8 cellular contexts compared by ENCODE assay signal in the genomic region with DNA sequence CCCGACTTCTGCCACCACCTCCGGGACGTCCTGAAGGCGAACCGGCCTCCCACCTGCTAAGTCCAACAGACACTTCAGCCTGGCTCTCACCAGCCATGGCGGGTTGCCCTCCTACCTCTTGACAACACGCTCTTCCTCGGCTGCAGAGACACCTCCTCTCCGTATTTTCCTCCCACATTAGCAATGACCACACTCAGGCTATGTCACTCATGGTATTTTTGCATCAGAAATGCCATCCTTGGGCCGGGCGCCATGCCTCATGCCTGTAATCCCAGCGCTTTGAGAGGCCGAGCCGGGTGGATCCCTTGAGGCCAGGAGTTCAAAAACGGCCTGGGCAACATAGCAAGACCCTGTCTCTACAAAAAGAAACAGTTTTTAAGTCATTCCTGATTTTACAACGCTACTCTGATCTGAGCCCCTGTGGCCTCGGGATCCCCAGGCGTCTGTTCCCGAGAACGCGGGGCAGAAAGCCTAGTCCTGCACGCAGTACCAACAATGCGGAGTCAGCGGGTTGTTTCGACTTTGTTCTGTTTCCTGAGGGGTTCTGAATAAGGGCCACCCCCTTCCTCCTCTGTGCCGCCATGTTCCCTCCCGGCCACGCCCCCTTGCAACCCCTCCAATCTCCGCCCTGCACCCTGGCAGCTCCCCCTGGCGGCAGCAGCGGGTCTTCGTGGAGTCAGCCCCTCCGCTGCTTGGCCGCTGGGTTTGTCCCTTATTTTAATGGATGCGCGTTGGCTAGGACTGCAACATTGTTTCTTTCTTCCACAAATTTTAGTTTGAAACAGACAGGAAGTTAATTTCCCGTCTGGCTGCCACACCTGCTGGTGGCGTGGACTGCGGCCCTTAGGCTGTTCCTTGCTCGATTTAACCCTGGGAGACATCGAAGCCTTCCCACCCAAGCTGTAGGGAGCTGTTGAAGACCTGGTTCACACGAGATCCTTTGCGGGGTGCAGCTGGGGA. TPM values are rescaled to one million over a fixed set of nuclear protein-coding genes. Genes with fewer than 3 reads are reported as not detected.
A peak's percentile ranks its signal among the peaks of the same experiment; 100 is the strongest.
DNase-seq lines count a peak whose midpoint lies in the region; ATAC-seq and TF ChIP-seq lines count a peak whose summit lies in the region.

No MANE protein-coding gene starts in this region.

- peaks cover 12% of the 10 kb centered on the region for H3K4me1 Mint-ChIP-seq in CD8-positive, alpha-beta T cell (ENCODE audit: low read depth)
- peaks cover 12% of the 10 kb centered on the region for H3K4me1 Mint-ChIP-seq in activated CD4-positive, alpha-beta T cell treated with anti-CD3 and anti-CD28 coated beads for 36 hours

- TF ChIP-seq CTCF in CD8-positive, alpha-beta T cell (IDR thresholded peaks at IDR 0.05), result peak; percentile 77
- TF ChIP-seq CTCF in lower leg skin (IDR thresholded peaks at IDR 0.05), result peak in 1 of 3 donors; percentile 42

- H3K4me3 ChIP-seq in CD8-positive, alpha-beta T cell (ENCODE audit: low read depth, low read length), result peak overlapping the region; percentile 50
- H3K4me3 ChIP-seq in lower leg skin (ENCODE audit: low read depth, poor library complexity, severe bottlenecking), result peak overlapping the region; percentile 15

- 29 to 38% methylated on average over 43 of the region's 43 CpGs for WGBS in lower leg skin, 2 donors

- H3K36me3 ChIP-seq in CD8-positive, alpha-beta T cell (ENCODE audit: insufficient read depth, low read length), result no peaks in the 10 kb centered on the region

- POLR2A ChIA-PET in CD8-positive, alpha-beta T cell (lab: Charles Lee), result interaction anchor here (0.6 to 2.3 kb wide), 3 partner anchors 9 to 120 kb away, joined by 3 to 10 read pairs (median 3); a partner anchor contains a TSS
- POLR2A ChIA-PET in activated CD4-positive, alpha-beta T cell treated with anti-CD3 and anti-CD28 coated beads for 36 hours (lab: Charles Lee), result no interaction called here

- no peaks in the 10 kb centered on the region for H3K9me3 Mint-ChIP-seq in CD8-positive, alpha-beta T cell
- no peaks in the 10 kb centered on the region for H3K9me3 Mint-ChIP-seq in activated CD4-positive, alpha-beta T cell treated with anti-CD3 and anti-CD28 coated beads for 36 hours (ENCODE audit: low read depth)

- intact Hi-C loops in CD8-positive, alpha-beta T cell (cut with DNase I, micrococcal nuclease), result loop anchor here (1.0 to 10.0 kb wide), 5 partner anchors 9 to 845 kb away; a partner anchor contains a TSS
- intact Hi-C loops in activated CD4-positive, alpha-beta T cell treated with anti-CD3 and anti-CD28 coated beads for 36 hours (cut with DNase I, micrococcal nuclease), result loop anchor here (1.0 to 10.0 kb wide), 7 partner anchors 9 to 565 kb away; a partner anchor contains a TSS
- intact Hi-C loops in lower leg skin (cut with DNase I; ENCODE audit: low total_unique reads), result no loop called here

- H3K27me3 ChIP-seq in CD8-positive, alpha-beta T cell (ENCODE audit: insufficient read depth, low read length), result no peaks in the 10 kb centered on the region

- H3K27ac ChIP-seq in CD8-positive, alpha-beta T cell (ENCODE audit: low read depth, low read length), result peak overlapping the region; percentile 40
- H3K27ac ChIP-seq in cingulate gyrus (ENCODE audit: low read depth, low read length), result peak overlapping the region; percentile 39

- no peaks in the 10 kb centered on the region for H3K27me3 Mint-ChIP-seq in CD8-positive, alpha-beta T cell (ENCODE audit: low read depth)
- H3K27me3 Mint-ChIP-seq in activated CD4-positive, alpha-beta T cell treated with anti-CD3 and anti-CD28 coated beads for 36 hours, result no peaks in the 10 kb centered on the region

- peak; percentile 100 for ATAC-seq in CD8-positive, alpha-beta T cell
- peak; percentile 81 for ATAC-seq in GM21528 (IDR thresholded peaks at IDR 0.05; ENCODE audit: low FRiP score, unreplicated experiment)
- ATAC-seq in activated CD4-positive, alpha-beta T cell treated with anti-CD3 and anti-CD28 coated beads for 36 hours, result peak; percentile 99

- peak overlapping the region; percentile 92 for H3K27ac Mint-ChIP-seq in CD8-positive, alpha-beta T cell
- H3K27ac Mint-ChIP-seq in activated CD4-positive, alpha-beta T cell treated with anti-CD3 and anti-CD28 coated beads for 36 hours, result peak overlapping the region; percentile 94

- CTCF ChIA-PET in CD8-positive, alpha-beta T cell (lab: Charles Lee), result interaction anchor here (1.1 to 3.2 kb wide), 16 partner anchors 9 to 176 kb away, joined by 3 to 14 read pairs (median 4); a partner anchor contains a TSS
- CTCF ChIA-PET in activated CD4-positive, alpha-beta T cell treated with anti-CD3 and anti-CD28 coated beads for 36 hours (lab: Charles Lee), result interaction anchor here (0.6 to 1.8 kb wide), 7 partner anchors 7 to 293 kb away, joined by 3 to 6 read pairs (median 3); a partner anchor contains a TSS

- peaks cover 8% of the 10 kb centered on the region for H3K4me1 ChIP-seq in CD8-positive, alpha-beta T cell (ENCODE audit: insufficient read depth, low read length)

- H3K36me3 Mint-ChIP-seq in CD8-positive, alpha-beta T cell, result peaks cover 9% of the 10 kb centered on the region
- no peaks in the 10 kb centered on the region for H3K36me3 Mint-ChIP-seq in activated CD4-positive, alpha-beta T cell treated with anti-CD3 and anti-CD28 coated beads for 36 hours (ENCODE audit: low read depth)

- no peak for TF ChIP-seq POLR2A in lower leg skin (IDR thresholded peaks at IDR 0.05)

- no peaks in the 10 kb centered on the region for H3K9me3 ChIP-seq in CD8-positive, alpha-beta T cell (ENCODE audit: low read length)

- peak; percentile 44 to 97 (median 93) for DNase-seq in CD8-positive, alpha-beta T cell
- DNase-seq in NCI-H1048 (lab: John Stamatoyannopoulos, UW), result peak; percentile 25
- peak; percentile 98 for DNase-seq in activated CD4-positive, alpha-beta T cell treated with anti-CD3 and anti-CD28 coated beads for 36 hours
- peak; percentile 72 to 97 for DNase-seq in lower leg skin (ENCODE audit: low spot score in 2 of 2)
- DNase-seq in stimulated activated CD4-positive, alpha-beta T cell treated with anti-CD3 and anti-CD28 coated beads, TNF-alpha, amount 100 ng/mL, for 4 hours (ENCODE audit: low read depth in 3 of 3), result peak; percentile 27 to 92 (median 82)
- no peak for DNase-seq in DMS79 treated with DMSO at 0.1 percent for 48 hours (lab: John Stamatoyannopoulos, UW)

- H3K4me3 Mint-ChIP-seq in CD8-positive, alpha-beta T cell, result peak overlapping the region; percentile 85
- H3K4me3 Mint-ChIP-seq in activated CD4-positive, alpha-beta T cell treated with anti-CD3 and anti-CD28 coated beads for 36 hours, result peak overlapping the region; percentile 71

RNA-seq across cellular contexts. Expression of a gene that starts 9.7 kb away (rescaled TPM):
- total RNA-seq in CD8-positive, alpha-beta T cell, result 100 to 1,000 TPM; 100 to 105 TPM
- 10 to 100 TPM; 21.6 to 25.2 TPM for total RNA-seq in activated CD4-positive, alpha-beta T cell treated with anti-CD3 and anti-CD28 coated beads for 36 hours
- total RNA-seq in lower leg skin, result 10 to 100 TPM in 3 of 4 donors, 1 to 10 TPM in 1; 9.4 to 26.0 (median 22.8) TPM
